In genomic region chr19:54509200-54509940, GRCh38 we compare ENCODE assay signal across 11 cellular contexts. TPM values are rescaled to one million over a fixed set of nuclear protein-coding genes. Genes with fewer than 3 reads are reported as not detected.
DNase-seq lines count a peak whose midpoint lies in the region; ATAC-seq and TF ChIP-seq lines count a peak whose summit lies in the region.
"Not testable (repeated sequence)": the region's sequence is repeated elsewhere in the genome, so short reads cannot be mapped to it uniquely, and the experiment has no call there.
"Had no signal": no experiment of that assay in that cellular context is flagged by ENCODE, and none has a peak within 500 bp of the region (broad histone marks: within the 10 kb centered on the region; RNA-seq: fewer than 3 reads in every experiment).

No MANE protein-coding gene starts in this region.

- TF ChIP-seq EP300 in upper lobe of left lung (IDR thresholded peaks at IDR 0.05): not testable (repeated sequence)

- H3K9me2 ChIP-seq in GM23338 (ENCODE audit: insufficient read depth): not testable (repeated sequence)

- H3K4me1 Mint-ChIP-seq in CD4-positive, CD25-positive, alpha-beta regulatory T cell: peaks cover 6 to 45% (median 20%) of the 10 kb centered on the region in 4 donors
- not testable (repeated sequence) for H3K4me1 Mint-ChIP-seq in GM23338, T-helper 17 cell
- H3K4me1 Mint-ChIP-seq in activated T-cell treated with anti-CD3 and anti-CD28 coated beads, Interleukin-2, amount 50 U/mL, for 72 hours (ENCODE audit: low read depth): peaks cover 23% of the 10 kb centered on the region
- peaks cover 0 to 22% (median 4%) of the 10 kb centered on the region in 4 donors for H3K4me1 Mint-ChIP-seq in naive thymus-derived CD8-positive, alpha-beta T cell

- not testable (repeated sequence) for H3K27me3 Mint-ChIP-seq in CD4-positive, CD25-positive, alpha-beta regulatory T cell; GM23338 (ENCODE audit: insufficient read depth, low read depth, poor library complexity); activated T-cell treated with anti-CD3 and anti-CD28 coated beads, Interleukin-2, amount 50 U/mL, for 72 hours (ENCODE audit: low read depth)
- peaks cover 53% of the 10 kb centered on the region for H3K27me3 Mint-ChIP-seq in T-helper 17 cell
- H3K27me3 Mint-ChIP-seq in naive thymus-derived CD8-positive, alpha-beta T cell: peaks cover 8 to 59% (median 23%) of the 10 kb centered on the region in 5 donors

- TF ChIP-seq CTCF in GM23338 (conservative IDR thresholded peaks at IDR 0.05; ENCODE audit: low read depth in 2 of 2); body of pancreas (IDR thresholded peaks at IDR 0.05); upper lobe of left lung (IDR thresholded peaks at IDR 0.05): not testable (repeated sequence)

- POLR2A ChIA-PET in naive thymus-derived CD8-positive, alpha-beta T cell (lab: Charles Lee): not testable (repeated sequence)

- peak; percentile 69 to 85 for ATAC-seq in CD4-positive, CD25-positive, alpha-beta regulatory T cell (ENCODE audit: low read depth in 2 of 2)
- peak; percentile 89 for ATAC-seq in GM23338
- ATAC-seq in T-helper 17 cell: peak; percentile 79
- peak; percentile 68 to 75 for ATAC-seq in activated T-cell treated with anti-CD3 and anti-CD28 coated beads, Interleukin-2, amount 50 U/mL, for 72 hours (replicated peaks in 1 of 2)
- peak; percentile 35 for ATAC-seq in body of pancreas
- ATAC-seq in left lobe of liver: not testable (repeated sequence)
- peak; percentile 75 to 87 for ATAC-seq in naive thymus-derived CD8-positive, alpha-beta T cell
- peak; percentile 31 to 61 for ATAC-seq in upper lobe of left lung (ENCODE audit: low FRiP score in 2 of 2)

- not testable (repeated sequence) for H3K27ac Mint-ChIP-seq in CD4-positive, CD25-positive, alpha-beta regulatory T cell; GM23338; T-helper 17 cell; activated T-cell treated with anti-CD3 and anti-CD28 coated beads, Interleukin-2, amount 50 U/mL, for 72 hours; naive thymus-derived CD8-positive, alpha-beta T cell

- not testable (repeated sequence) for H3K9me3 Mint-ChIP-seq in CD4-positive, CD25-positive, alpha-beta regulatory T cell; activated T-cell treated with anti-CD3 and anti-CD28 coated beads, Interleukin-2, amount 50 U/mL, for 72 hours; naive thymus-derived CD8-positive, alpha-beta T cell
- H3K9me3 Mint-ChIP-seq in GM23338: peaks cover 85% of the 10 kb centered on the region

- peak in 1 of 3 donors; percentile 41 for DNase-seq in CD4-positive, CD25-positive, alpha-beta regulatory T cell
- DNase-seq in GM23338 (ENCODE audit: low spot score); T-helper 17 cell; activated T-cell treated with anti-CD3 and anti-CD28 coated beads, Interleukin-2, amount 50 U/mL, for 72 hours; upper lobe of left lung: not testable (repeated sequence)
- DNase-seq in body of pancreas (peak in 1 of 4 donors; percentile 38), left lobe of liver (ENCODE audit: low spot score) (peak; percentile 24)
- DNase-seq in naive thymus-derived CD8-positive, alpha-beta T cell: peak in 3 of 10 donors; percentile 10 to 17 (median 13)

- not testable (repeated sequence) for H3K79me2 ChIP-seq in GM23338 (replicated peaks; ENCODE audit: insufficient read depth)

- WGBS in body of pancreas, 2 donors: 23% methylated on average over 2 of the region's 21 CpGs; no CpG with 5 or more reads in 1 of the 2 donors
- WGBS in upper lobe of left lung, 2 donors: 24% methylated on average over 13 of the region's 21 CpGs; no CpG with 5 or more reads in 1 of the 2 donors

- H3K9me3 ChIP-seq in CD4-positive, CD25-positive, alpha-beta regulatory T cell (ENCODE audit: control insufficient read depth in 2 of 2, low read length in 2 of 2); T-helper 17 cell (ENCODE audit: control insufficient read depth, low read length, poor library complexity, severe bottlenecking); body of pancreas; upper lobe of left lung: not testable (repeated sequence)

- H3K36me3 Mint-ChIP-seq in CD4-positive, CD25-positive, alpha-beta regulatory T cell; T-helper 17 cell (ENCODE audit: low read depth); activated T-cell treated with anti-CD3 and anti-CD28 coated beads, Interleukin-2, amount 50 U/mL, for 72 hours (ENCODE audit: insufficient read depth in 2 of 2); naive thymus-derived CD8-positive, alpha-beta T cell: not testable (repeated sequence)
- H3K36me3 Mint-ChIP-seq in GM23338 (ENCODE audit: low read depth): peaks cover 30% of the 10 kb centered on the region; the same call in 2 of the 3 replicates

- H4K20me1 ChIP-seq in GM23338 (replicated peaks; ENCODE audit: insufficient read depth): not testable (repeated sequence)

- not testable (repeated sequence) for H3F3A ChIP-seq in GM23338 (replicated peaks; ENCODE audit: low read depth)

- intact Hi-C loops in body of pancreas (cut with DNase I): not testable (repeated sequence)

- not testable (repeated sequence) for H3K36me3 ChIP-seq in CD4-positive, CD25-positive, alpha-beta regulatory T cell (ENCODE audit: control insufficient read depth, insufficient read depth, low read length); GM23338 (ENCODE audit: insufficient read depth); body of pancreas (replicated peaks in 1 of 2; ENCODE audit: insufficient read depth in 1 of 2, low read depth in 2 of 2); upper lobe of left lung

- TF ChIP-seq POLR2A in body of pancreas (IDR thresholded peaks at IDR 0.05); upper lobe of left lung (IDR thresholded peaks at IDR 0.05): not testable (repeated sequence)

- not testable (repeated sequence) for H3K27ac ChIP-seq in CD4-positive, CD25-positive, alpha-beta regulatory T cell (ENCODE audit: insufficient read depth, low read length, poor library complexity, severe bottlenecking); GM23338 (ENCODE audit: low read depth); body of pancreas; upper lobe of left lung

- H3K4me2 ChIP-seq in GM23338: not testable (repeated sequence)

- not testable (repeated sequence) for H3K4me3 Mint-ChIP-seq in CD4-positive, CD25-positive, alpha-beta regulatory T cell; GM23338; T-helper 17 cell; activated T-cell treated with anti-CD3 and anti-CD28 coated beads, Interleukin-2, amount 50 U/mL, for 72 hours; naive thymus-derived CD8-positive, alpha-beta T cell

- peaks cover 28% of the 10 kb centered on the region for H3K4me1 ChIP-seq in CD4-positive, CD25-positive, alpha-beta regulatory T cell (ENCODE audit: control insufficient read depth, insufficient read depth, low read length, poor library complexity, severe bottlenecking)
- H3K4me1 ChIP-seq in GM23338 (ENCODE audit: insufficient read depth); body of pancreas; upper lobe of left lung: not testable (repeated sequence)

- H3K4me3 ChIP-seq in CD4-positive, CD25-positive, alpha-beta regulatory T cell (ENCODE audit: low read depth, low read length); GM23338; body of pancreas; upper lobe of left lung: not testable (repeated sequence)

- H3K27me3 ChIP-seq in CD4-positive, CD25-positive, alpha-beta regulatory T cell (ENCODE audit: control insufficient read depth, insufficient read depth, low read length); GM23338 (ENCODE audit: insufficient read depth); body of pancreas; upper lobe of left lung: not testable (repeated sequence)

- not testable (repeated sequence) for H2AFZ ChIP-seq in GM23338

RNA-seq across cellular contexts. Expression of gene LAIR2, which starts 6.7 kb away (rescaled TPM):
- 62.2 TPM for total RNA-seq in CD4-positive, CD25-positive, alpha-beta regulatory T cell
- polyA plus RNA-seq in CD4-positive, CD25-positive, alpha-beta regulatory T cell: 100 to 1,000 TPM; 123 to 365 (median 158) TPM
- not detected in 2 replicates for total RNA-seq in GM23338 (2014; rRNA removed; shearing (Covaris generic))
- polyA plus RNA-seq in GM23338 (2016; fragmentation: Nextera tagmentation; extraction: Ambion mirVana): not detected in 2 replicates
- total RNA-seq in T-helper 17 cell: 1 to 10 TPM in 1 of 2 donors, under 1 TPM in 1; 0.94 to 1.7 TPM
- 10 to 100 TPM in 1 of 2 donors, under 1 TPM in 1; 0.83 to 14.2 TPM for total RNA-seq in activated T-cell treated with anti-CD3 and anti-CD28 coated beads, Interleukin-2, amount 50 U/mL, for 72 hours
- total RNA-seq in body of pancreas: not detected
- not detected for total RNA-seq in left lobe of liver
- not detected for total RNA-seq in naive thymus-derived CD8-positive, alpha-beta T cell
- 10 to 100 TPM in 1 of 3 donors, 1 to 10 TPM in 1, not detected in 1; 1.8 to 17.2 TPM for polyA plus RNA-seq in naive thymus-derived CD8-positive, alpha-beta T cell
- not detected for total RNA-seq in upper lobe of left lung
- total RNA-seq: A673, Caco-2, IMR-90 had no signal
- polyA plus RNA-seq: IMR-90 had no signal

RNA-seq across cellular contexts. Expression of gene CDC42EP5, which starts 36.3 kb away (rescaled TPM):
- not detected for total RNA-seq in CD4-positive, CD25-positive, alpha-beta regulatory T cell
- not detected for polyA plus RNA-seq in CD4-positive, CD25-positive, alpha-beta regulatory T cell
- total RNA-seq in GM23338 (2014; rRNA removed; shearing (Covaris generic)): 0.35 and 3.4 TPM in 2 replicates
- polyA plus RNA-seq in GM23338 (2016; fragmentation: Nextera tagmentation; extraction: Ambion mirVana): 1.4 and 2.3 TPM in 2 replicates
- not detected for total RNA-seq in T-helper 17 cell
- under 1 TPM in 1 of 2 donors, not detected in 1; 0.30 TPM for total RNA-seq in activated T-cell treated with anti-CD3 and anti-CD28 coated beads, Interleukin-2, amount 50 U/mL, for 72 hours
- 10 to 100 TPM; 18.2 to 92.9 TPM for total RNA-seq in body of pancreas
- total RNA-seq in left lobe of liver: 2.4 TPM
- not detected for total RNA-seq in naive thymus-derived CD8-positive, alpha-beta T cell
- not detected for polyA plus RNA-seq in naive thymus-derived CD8-positive, alpha-beta T cell
- 10 to 100 TPM; 11.1 to 40.4 (median 20.6) TPM for total RNA-seq in upper lobe of left lung

RNA-seq across cellular contexts. Expression of gene LENG9, which starts 45.8 kb away (rescaled TPM):
- total RNA-seq in CD4-positive, CD25-positive, alpha-beta regulatory T cell: 3.9 TPM
- polyA plus RNA-seq in CD4-positive, CD25-positive, alpha-beta regulatory T cell: under 1 TPM in 3 of 4 donors, not detected in 1; 0.21 to 0.73 (median 0.33) TPM
- 3.3 and 6.4 TPM in 2 replicates for total RNA-seq in GM23338 (2014; rRNA removed; shearing (Covaris generic))
- 0.26 and 0.52 TPM in 2 replicates for polyA plus RNA-seq in GM23338 (2016; fragmentation: Nextera tagmentation; extraction: Ambion mirVana)
- total RNA-seq in T-helper 17 cell (1 to 10 TPM; 4.4 to 6.0 TPM), body of pancreas (10 to 100 TPM; 21.8 to 25.7 TPM), left lobe of liver (2.2 TPM), upper lobe of left lung (10 to 100 TPM in 2 of 6 donors, 1 to 10 TPM in 4; 3.3 to 12.6 (median 9.1) TPM)
- 1 to 10 TPM; 3.1 to 5.8 TPM for total RNA-seq in activated T-cell treated with anti-CD3 and anti-CD28 coated beads, Interleukin-2, amount 50 U/mL, for 72 hours
- total RNA-seq in naive thymus-derived CD8-positive, alpha-beta T cell: 1 to 10 TPM; 5.2 to 5.8 TPM
- under 1 TPM in 2 of 3 donors, not detected in 1; 0.22 to 0.36 TPM for polyA plus RNA-seq in naive thymus-derived CD8-positive, alpha-beta T cell
